8 cellular contexts compared by ENCODE assay signal in the genomic region with DNA sequence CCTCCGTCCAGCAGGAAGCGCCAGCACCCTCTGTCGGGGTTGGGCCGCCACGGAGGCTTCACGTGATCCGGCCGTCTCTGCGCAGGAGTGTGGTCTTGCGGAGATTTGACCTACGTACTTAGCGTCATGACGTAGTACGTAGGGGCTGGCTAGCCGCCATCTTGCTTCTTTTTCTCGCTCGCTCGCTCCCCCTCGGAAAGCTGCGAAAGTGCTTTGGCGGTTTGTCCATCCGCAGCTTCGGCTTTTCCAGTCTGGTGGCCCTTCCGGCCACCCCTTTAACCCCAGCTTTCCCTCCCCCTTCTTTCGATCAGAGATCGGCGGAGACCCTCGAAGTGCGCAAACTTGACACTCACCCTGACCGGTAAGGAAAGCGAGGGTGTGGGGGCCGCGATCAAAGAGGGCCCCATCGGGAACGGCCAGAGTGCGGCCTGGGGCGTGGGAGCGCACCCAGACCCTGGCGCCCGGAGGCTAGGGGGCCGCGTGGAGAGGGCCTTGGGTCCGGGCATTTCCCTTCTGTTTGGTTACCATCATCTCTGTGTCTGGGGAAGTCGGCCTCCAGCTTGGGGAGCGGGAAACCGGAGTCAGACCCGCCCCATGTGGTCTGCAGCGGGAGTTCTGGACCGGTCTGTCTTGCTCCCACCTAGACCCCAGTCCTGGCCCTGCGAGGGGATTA. TPM values are rescaled to one million over a fixed set of nuclear protein-coding genes. Genes with fewer than 3 reads are reported as not detected.
DNase-seq lines count a peak whose midpoint lies in the region; ATAC-seq, FAIRE-seq and TF ChIP-seq lines count a peak whose summit lies in the region.

A gene (plus strand): TSS at position 156 of the 673 bp plus-strand sequence. CDS start 26,559 bp downstream, outside the sequence.

- H3K27me3 ChIP-seq in OCI-LY3 (ENCODE audit: low read depth, low read length) = no peaks in the 10 kb centered on the region
- no peaks in the 10 kb centered on the region for H3K27me3 ChIP-seq in mononuclear cell (ENCODE audit: insufficient read depth, low read length)

- H3K79me2 ChIP-seq in OCI-LY3 (ENCODE audit: low read length) = peaks cover 65% of the 10 kb centered on the region

- H2AFZ ChIP-seq in OCI-LY3 (ENCODE audit: low read depth, low read length) = peak within 1 kb of the TSS; percentile 99

- H3K9me3 ChIP-seq in OCI-LY3 (ENCODE audit: insufficient read depth, low read length) = no peaks in the 10 kb centered on the region
- H3K9me3 ChIP-seq in mononuclear cell (ENCODE audit: low read depth, low read length) = no peaks in the 10 kb centered on the region

- H3K9ac ChIP-seq in OCI-LY3 (ENCODE audit: low read length) = peak within 1 kb of the TSS; percentile 97

- H3K4me2 ChIP-seq in OCI-LY3 (ENCODE audit: low read length) = peak within 1 kb of the TSS; percentile 96

- H3K4me3 ChIP-seq in OCI-LY3 (ENCODE audit: low read length) = peak within 1 kb of the TSS; percentile 87
- peak within 1 kb of the TSS; percentile 86 for H3K4me3 ChIP-seq in mononuclear cell (ENCODE audit: low read length)

- peak; percentile 91 for FAIRE-seq in D721Med (lab: Jason Lieb, UNC)

- ATAC-seq in GM21447 (IDR thresholded peaks at IDR 0.05; ENCODE audit: unreplicated experiment) = peak; percentile 94

- peak; percentile 43 for DNase-seq in D721Med (ENCODE audit: insufficient read length, low spot score)
- peak; percentile 76 for DNase-seq in HuH-7 (ENCODE audit: low spot score)
- peak; percentile 91 for DNase-seq in activated T-cell treated with anti-CD3 and anti-CD28 coated beads for 24 hours (ENCODE audit: low read depth)
- DNase-seq in epidermal melanocyte (ENCODE audit: insufficient read length, low spot score) = peak; percentile 72
- DNase-seq in stimulated activated CD8-positive, alpha-beta memory T cell treated with anti-CD3 and anti-CD28 coated beads, Interleukin-4, amount 100 ng/mL, for 24 hours (ENCODE audit: low read depth) = peak; percentile 86

- H3K4me1 ChIP-seq in OCI-LY3 (ENCODE audit: low read length) (peaks cover 37% of the 10 kb centered on the region), mononuclear cell (ENCODE audit: insufficient read depth, low read length) (peaks cover 30% of the 10 kb centered on the region)

- peaks cover 30% of the 10 kb centered on the region for H3K36me3 ChIP-seq in OCI-LY3 (replicated peaks; ENCODE audit: low read depth, low read length)

- peak; percentile 97 for TF ChIP-seq CTCF in D721Med (IDR thresholded peaks at IDR 0.05; ENCODE audit: insufficient read depth, missing control alignments)
- peak; percentile 87; the same call in 1 of the 2 replicates for TF ChIP-seq CTCF in OCI-LY3 (IDR thresholded peaks at IDR 0.05; ENCODE audit: low read depth, low read length)

- H3K27ac ChIP-seq in OCI-LY3 (ENCODE audit: low read length) = peak within 1 kb of the TSS; percentile 89

- peaks cover 45% of the 10 kb centered on the region for H4K20me1 ChIP-seq in OCI-LY3 (ENCODE audit: insufficient read depth, low read length)

RNA-seq across cellular contexts. Expression of the gene that starts here (rescaled TPM):
- 179 TPM for total RNA-seq in mononuclear cell

Comparison
In these comparisons a context has a peak if more than half of its experiments do, and no peak if none do; other contexts are left out.
1. Peak in every context shown above with its lines: DNase-seq, ATAC-seq, H3K4me3 ChIP-seq and H3K27ac ChIP-seq.